8 cellular contexts compared by ENCODE assay signal in genomic region chr6:41428402-41428994, GRCh38.
A peak's percentile ranks its signal among the peaks of the same experiment; 100 is the strongest.
DNase-seq lines count a peak whose midpoint lies in the region; ATAC-seq and TF ChIP-seq lines count a peak whose summit lies in the region.

No MANE protein-coding gene starts in this region.

- DNase-seq in activated CD4-positive, alpha-beta T cell treated with anti-CD3 and anti-CD28 coated beads for 36 hours = no peak
- DNase-seq in activated CD4-positive, alpha-beta T cell treated with anti-CD3 and anti-CD28 coated beads for 1 hour = no peak
- DNase-seq in right lobe of liver (no peak), thoracic aorta (ENCODE audit: low spot score) (no peak), GM19240 (ENCODE audit: insufficient read length, low spot score) (no peak), middle frontal gyrus (ENCODE audit: extremely low spot score, low spot score) (no peak)
- no peak for DNase-seq in stimulated activated CD4-positive, alpha-beta T cell treated with anti-CD3 and anti-CD28 coated beads, Interleukin-12 subunit alpha, Interleukin-12 subunit beta, amount 100 ng/mL, for 4 hours

- H3K9me3 ChIP-seq in right lobe of liver (no peaks in the 10 kb centered on the region), thoracic aorta (no peaks in the 10 kb centered on the region)

- no peak overlapping the region for H3K27ac Mint-ChIP-seq in activated CD4-positive, alpha-beta T cell treated with anti-CD3 and anti-CD28 coated beads for 36 hours

- POLR2A ChIA-PET in activated CD4-positive, alpha-beta T cell treated with anti-CD3 and anti-CD28 coated beads for 36 hours (lab: Charles Lee) = no interaction called here

- H3K36me3 ChIP-seq in right lobe of liver (no peaks in the 10 kb centered on the region), thoracic aorta (no peaks in the 10 kb centered on the region)

- no peaks in the 10 kb centered on the region for H3K36me3 Mint-ChIP-seq in activated CD4-positive, alpha-beta T cell treated with anti-CD3 and anti-CD28 coated beads for 36 hours (ENCODE audit: low read depth)

- H3K27ac ChIP-seq in angular gyrus (ENCODE audit: low read depth, low read length) (peak overlapping the region; percentile 64), right lobe of liver (peak overlapping the region in 1 of 3 donors; percentile 12), thoracic aorta (peak overlapping the region; percentile 73 to 83)

- H3K4me3 Mint-ChIP-seq in activated CD4-positive, alpha-beta T cell treated with anti-CD3 and anti-CD28 coated beads for 36 hours = peak overlapping the region; percentile 16

- H3K27me3 ChIP-seq in right lobe of liver = no peaks in the 10 kb centered on the region
- no peaks in the 10 kb centered on the region for H3K27me3 ChIP-seq in thoracic aorta (replicated peaks; ENCODE audit: insufficient read depth)

- H3K4me3 ChIP-seq in right lobe of liver (peak overlapping the region; percentile 33 to 58 (median 47)), thoracic aorta (peak overlapping the region; percentile 84)

- TF ChIP-seq POLR2A in right lobe of liver (IDR thresholded peaks at IDR 0.05) = no peak

- 14% methylated on average over 16 of the region's 28 CpGs for WGBS in right lobe of liver (ENCODE audit: insufficient coverage, low coverage, low lambda C conversion rate, missing lambda C conversion rate)

- peaks cover 18% of the 10 kb centered on the region for H3K4me1 Mint-ChIP-seq in activated CD4-positive, alpha-beta T cell treated with anti-CD3 and anti-CD28 coated beads for 36 hours

- no peaks in the 10 kb centered on the region for H3K9me3 Mint-ChIP-seq in activated CD4-positive, alpha-beta T cell treated with anti-CD3 and anti-CD28 coated beads for 36 hours (ENCODE audit: low read depth)

- no peak for ATAC-seq in activated CD4-positive, alpha-beta T cell treated with anti-CD3 and anti-CD28 coated beads for 36 hours
- ATAC-seq in right lobe of liver (no peak), thoracic aorta (ENCODE audit: insufficient number of reproducible peaks, low FRiP score, low read depth) (no peak)

- CTCF ChIA-PET in activated CD4-positive, alpha-beta T cell treated with anti-CD3 and anti-CD28 coated beads for 36 hours (lab: Charles Lee) = interaction anchor here (0.6 to 0.8 kb wide), 2 partner anchors 8 to 164 kb away, joined by 3 to 4 read pairs; no protein-coding TSS in a partner anchor

- peak in 1 of 4 donors; percentile 1 for TF ChIP-seq CTCF in right lobe of liver (IDR thresholded peaks at IDR 0.05)
- TF ChIP-seq CTCF in thoracic aorta (IDR thresholded peaks at IDR 0.05) = no peak

- peaks cover 30% of the 10 kb centered on the region for H3K27me3 Mint-ChIP-seq in activated CD4-positive, alpha-beta T cell treated with anti-CD3 and anti-CD28 coated beads for 36 hours

- intact Hi-C loops in activated CD4-positive, alpha-beta T cell treated with anti-CD3 and anti-CD28 coated beads for 36 hours (cut with DNase I, micrococcal nuclease) = loop anchor here (5.0 to 10.0 kb wide), 2 partner anchors 104 to 256 kb away; no protein-coding TSS in a partner anchor
- intact Hi-C loops in right lobe of liver (cut with DNase I) = loop anchor here in 1 of 2 donors (10.0 kb wide), 1 partner anchor 166 kb away; no protein-coding TSS in a partner anchor

- H3K4me1 ChIP-seq in right lobe of liver (peaks cover 0 to 11% (median 0%) of the 10 kb centered on the region in 4 donors), thoracic aorta (ENCODE audit: control insufficient read depth in 1 of 2, low read depth in 2 of 2) (peaks cover 12 to 37% of the 10 kb centered on the region in 2 donors)
